ENCODE assay signal across 18 cellular contexts in the genomic region with DNA sequence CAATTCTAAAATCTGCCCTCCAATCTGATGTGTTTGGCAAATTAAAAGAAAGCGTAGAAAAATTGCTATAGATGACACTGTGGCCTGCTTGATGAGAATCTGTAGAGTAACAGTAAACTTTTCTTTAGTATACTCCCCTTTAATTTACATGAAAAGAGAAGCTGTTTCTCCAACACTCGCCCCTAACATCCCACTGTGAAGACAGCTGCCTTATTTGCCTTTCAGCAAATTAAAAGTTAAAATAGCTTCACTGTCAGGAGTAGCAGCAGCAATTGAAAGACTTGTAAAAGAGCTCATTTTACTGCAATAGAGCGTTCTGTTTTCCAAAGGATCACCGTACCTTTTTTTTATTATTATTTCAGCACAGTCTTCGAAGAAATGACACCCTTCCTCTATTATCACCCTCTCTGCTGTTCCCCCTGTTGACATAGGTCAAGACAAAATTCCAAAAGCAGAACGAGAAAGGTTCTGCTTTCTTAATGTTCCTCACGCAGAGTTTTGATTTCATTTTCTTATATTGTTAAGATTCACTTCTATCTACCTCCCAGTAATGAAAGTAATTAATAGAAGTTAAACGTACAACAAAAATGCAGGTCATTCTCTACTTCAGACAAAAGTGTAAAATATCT.
DNase-seq lines count a peak whose midpoint lies in the region; ATAC-seq and TF ChIP-seq lines count a peak whose summit lies in the region.
"Had no signal": no experiment of that assay in that cellular context is flagged by ENCODE, and none has a peak within 500 bp of the region (broad histone marks: within the 10 kb centered on the region; RNA-seq: fewer than 3 reads in every experiment).

No MANE protein-coding gene starts in this region.

- peak overlapping the region; percentile 13; the same call in 1 of the 2 replicates for H3K27ac ChIP-seq in HUES6 (ENCODE audit: low read depth, low read length)
- peak overlapping the region; percentile 47 for H3K27ac ChIP-seq in endodermal cell (ENCODE audit: low read depth, low read length)
- H3K27ac ChIP-seq: A549; BLaER1 treated with 17β-estradiol and CSF1 and Interleukin-3, amounts not matched to agents 10 nM and 100 nM had no signal

- H3K9me3 Mint-ChIP-seq in endodermal cell (peaks cover 19% of the 10 kb centered on the region), neural crest cell (peaks cover 14% of the 10 kb centered on the region)
- peaks cover 6% of the 10 kb centered on the region for H3K9me3 Mint-ChIP-seq in natural killer cell treated with Interleukin-12 subunit alpha and Interleukin-12 subunit beta and Interleukin-15 and Interleukin-18, amount 100 ng/mL, for 72 hours

- WGBS in endodermal cell (ENCODE audit: insufficient coverage in 1 of 2, insufficient read length in 1 of 2), 2 experiments, result 14 to 21% methylated on average over 5 to 8 of the region's 8 CpGs

- ATAC-seq in natural killer cell treated with Interleukin-12 subunit alpha and Interleukin-12 subunit beta and Interleukin-15 and Interleukin-18, amount 100 ng/mL, for 72 hours, result no peak
- ATAC-seq in HG02938 (IDR thresholded peaks at IDR 0.05; ENCODE audit: unreplicated experiment) (no peak), HG02840 (IDR thresholded peaks at IDR 0.05; ENCODE audit: low FRiP score, unreplicated experiment) (no peak)
- ATAC-seq: A549 had no signal

- no peaks in the 10 kb centered on the region for H3K36me3 ChIP-seq in HUES6 (ENCODE audit: control insufficient read depth, insufficient read depth, low read length)
- H3K36me3 ChIP-seq in endodermal cell (ENCODE audit: control insufficient read depth, insufficient read depth, low read length), result no peaks in the 10 kb centered on the region
- H3K36me3 ChIP-seq: BLaER1 treated with 17β-estradiol and CSF1 and Interleukin-3, amounts not matched to agents 10 nM and 100 nM had no signal

- H3K27me3 ChIP-seq in HUES6 (ENCODE audit: control insufficient read depth, insufficient read depth, low read length), result peaks cover 13% of the 10 kb centered on the region; the same call in 1 of the 2 replicates
- peaks cover 8% of the 10 kb centered on the region for H3K27me3 ChIP-seq in endodermal cell (ENCODE audit: control insufficient read depth, insufficient read depth, low read length, poor library complexity, severe bottlenecking)
- H3K27me3 ChIP-seq: BLaER1 treated with 17β-estradiol and CSF1 and Interleukin-3, amounts not matched to agents 10 nM and 100 nM had no signal

- H3K9me3 ChIP-seq in HUES6 (ENCODE audit: control insufficient read depth, insufficient read depth, low read depth, low read length) (no peaks in the 10 kb centered on the region), endodermal cell (ENCODE audit: control insufficient read depth, low read length) (no peaks in the 10 kb centered on the region)
- H3K9me3 ChIP-seq: A549; BLaER1 treated with 17β-estradiol and CSF1 and Interleukin-3, amounts not matched to agents 10 nM and 100 nM had no signal

- H3K27ac Mint-ChIP-seq in endodermal cell, result no peak overlapping the region
- H3K27ac Mint-ChIP-seq in neural crest cell (ENCODE audit: unreplicated experiment), result no peak overlapping the region
- no peak overlapping the region for H3K27ac Mint-ChIP-seq in natural killer cell treated with Interleukin-12 subunit alpha and Interleukin-12 subunit beta and Interleukin-15 and Interleukin-18, amount 100 ng/mL, for 72 hours

- H3K4me1 Mint-ChIP-seq in endodermal cell (peaks cover 28% of the 10 kb centered on the region), neural crest cell (peaks cover 11% of the 10 kb centered on the region)
- no peaks in the 10 kb centered on the region for H3K4me1 Mint-ChIP-seq in natural killer cell treated with Interleukin-12 subunit alpha and Interleukin-12 subunit beta and Interleukin-15 and Interleukin-18, amount 100 ng/mL, for 72 hours (ENCODE audit: low read depth in 2 of 2)

- peaks cover 24% of the 10 kb centered on the region for H3K27me3 Mint-ChIP-seq in endodermal cell (ENCODE audit: insufficient read depth)
- no peaks in the 10 kb centered on the region for H3K27me3 Mint-ChIP-seq in neural crest cell (ENCODE audit: low read depth)
- H3K27me3 Mint-ChIP-seq in natural killer cell treated with Interleukin-12 subunit alpha and Interleukin-12 subunit beta and Interleukin-15 and Interleukin-18, amount 100 ng/mL, for 72 hours, result no peaks in the 10 kb centered on the region

- DNase-seq in CD1c-positive myeloid dendritic cell (ENCODE audit: extremely low spot score), result peak; percentile 59
- DNase-seq in endodermal cell, result no peak
- no peak for DNase-seq in neural crest cell (ENCODE audit: low read depth, low spot score)
- DNase-seq in ureter (ENCODE audit: low spot score), result no peak
- no peak for DNase-seq in natural killer cell treated with Interleukin-12 subunit alpha and Interleukin-12 subunit beta and Interleukin-15 and Interleukin-18, amount 100 ng/mL, for 72 hours (ENCODE audit: low spot score)
- DNase-seq: DND-41, GF-D8, NCI-H1105 treated with DMSO at 0.1 percent for 48 hours, NCI-H1694 treated with DMSO at 0.1 percent for 48 hours, NCI-H2107, NCI-H345, NCI-H526, RPMI8226 had no signal

- H3K4me3 Mint-ChIP-seq in endodermal cell, result peak overlapping the region; percentile 3
- H3K4me3 Mint-ChIP-seq in neural crest cell, result peak overlapping the region; percentile 8
- no peak overlapping the region for H3K4me3 Mint-ChIP-seq in natural killer cell treated with Interleukin-12 subunit alpha and Interleukin-12 subunit beta and Interleukin-15 and Interleukin-18, amount 100 ng/mL, for 72 hours

- H3K36me3 Mint-ChIP-seq in endodermal cell (ENCODE audit: low read depth), result peaks cover 7% of the 10 kb centered on the region
- peaks cover 7% of the 10 kb centered on the region for H3K36me3 Mint-ChIP-seq in neural crest cell (ENCODE audit: low read depth)
- H3K36me3 Mint-ChIP-seq in natural killer cell treated with Interleukin-12 subunit alpha and Interleukin-12 subunit beta and Interleukin-15 and Interleukin-18, amount 100 ng/mL, for 72 hours, result peaks cover 7% of the 10 kb centered on the region

- peak overlapping the region; percentile 41 for H3K4me3 ChIP-seq in HUES6 (ENCODE audit: low read depth, low read length)
- no peak overlapping the region for H3K4me3 ChIP-seq in endodermal cell (ENCODE audit: low read length)
- H3K4me3 ChIP-seq: A549; BLaER1 treated with 17β-estradiol and CSF1 and Interleukin-3, amounts not matched to agents 10 nM and 100 nM had no signal

- H3K9ac ChIP-seq in HUES6 (ENCODE audit: low read length) (no peak overlapping the region), endodermal cell (ENCODE audit: extremely low read depth, low read length, poor library complexity, severe bottlenecking) (no peak overlapping the region)
- H3K9ac ChIP-seq: BLaER1 treated with 17β-estradiol and CSF1 and Interleukin-3, amounts not matched to agents 10 nM and 100 nM had no signal

- H3K4me1 ChIP-seq in HUES6 (ENCODE audit: control insufficient read depth, insufficient read depth, low read length) (peaks cover 28% of the 10 kb centered on the region), endodermal cell (ENCODE audit: control insufficient read depth, insufficient read depth, low read length) (peaks cover 7% of the 10 kb centered on the region)
- H3K4me1 ChIP-seq: A549 had no signal

- TF ChIP-seq CTCF in endodermal cell (conservative IDR thresholded peaks at IDR 0.05) (no peak), neural crest cell (conservative IDR thresholded peaks at IDR 0.05) (no peak)
